Comparison of ENCODE assay signal across 1 cellular context in genomic region chr1:29161977-29162376, GRCh38.
TF ChIP-seq lines count a peak whose summit lies in the region.

No MANE protein-coding gene starts in this region.

TF ChIP-seq in K562, 482 proteins besides CTCF, POLR2A, EP300 and RAD21 (continued from another document):
- no peak for TF ChIP-seq LCOR (CRISPR knock-in tag; IDR thresholded peaks at IDR 0.05)
- no peak for TF ChIP-seq GTF3C2 (IDR thresholded peaks at IDR 0.05; ENCODE audit: borderline replicate concordance, extremely low read depth, insufficient read length)
- TF ChIP-seq SPI1 (IDR thresholded peaks at IDR 0.05; ENCODE audit: borderline replicate concordance, low read depth, low read length): peak; percentile 46; the same call in 1 of the 2 replicates
